ENCODE assay signal across 1 cellular context in the genomic region with DNA sequence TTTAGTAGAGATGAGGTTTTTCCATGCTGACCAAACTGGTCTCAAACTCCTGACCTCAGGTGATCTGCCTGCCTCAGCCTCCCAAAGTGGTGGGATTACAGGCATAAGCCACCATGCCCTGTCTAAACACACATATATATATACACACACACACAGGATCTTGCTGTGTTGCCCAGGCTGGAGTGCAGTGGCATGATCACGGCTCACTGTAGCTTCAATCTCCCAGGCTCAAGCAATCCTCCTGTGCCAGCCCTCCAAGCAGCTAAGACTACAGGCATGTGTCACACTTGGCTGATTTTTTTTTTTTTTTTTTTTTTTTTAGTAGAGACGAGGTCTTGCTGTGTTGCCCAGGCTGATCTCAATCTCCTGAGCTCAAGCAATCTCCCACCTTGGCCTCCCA.
A peak's percentile ranks its signal among the peaks of the same experiment; 100 is the strongest.
TF ChIP-seq lines count a peak whose summit lies in the region.

No MANE protein-coding gene starts in this region.

TF ChIP-seq in HepG2, 621 proteins besides CTCF, POLR2A, EP300 and RAD21:
- peak; percentile 26; the same call in 1 of the 2 replicates for TF ChIP-seq ZNF121 (CRISPR knock-in tag; IDR thresholded peaks at IDR 0.05)
